ENCODE assay signal across 1 cellular context in the genomic region with DNA sequence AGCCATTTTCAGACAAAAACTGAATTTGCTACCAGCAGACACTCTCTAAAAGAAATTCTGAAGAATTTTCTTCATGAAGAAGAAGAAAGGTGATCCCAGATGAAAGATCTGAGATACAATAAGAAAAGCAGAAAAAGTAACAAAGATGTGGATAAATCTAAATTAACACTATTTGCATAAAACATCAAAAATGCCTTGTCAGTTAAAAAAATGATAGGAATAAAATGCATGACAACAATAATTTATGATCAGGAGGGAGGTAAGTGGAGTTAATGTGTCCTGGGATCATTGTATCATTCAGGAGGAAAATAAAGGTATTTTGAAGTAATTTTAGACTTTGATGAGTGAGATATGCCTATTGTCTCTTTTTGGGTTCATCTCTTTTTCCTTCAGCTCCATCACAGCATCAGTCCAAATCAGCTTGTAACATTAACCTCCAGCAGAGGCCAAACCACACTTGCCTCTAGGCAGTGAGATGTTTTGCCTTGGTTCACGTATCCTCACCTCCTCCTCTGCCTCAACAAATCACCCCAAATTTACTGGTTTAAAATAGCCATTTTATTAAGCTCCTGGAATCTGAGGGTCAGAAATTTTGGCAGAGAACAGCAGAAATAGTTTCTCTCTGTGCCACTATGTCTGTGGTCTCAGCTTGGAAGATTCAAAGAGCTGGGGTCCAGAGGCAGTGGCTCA.
TF ChIP-seq lines count a peak whose summit lies in the region.

No MANE protein-coding gene starts in this region.

TF ChIP-seq in WTC11, 78 proteins besides CTCF, POLR2A, EP300 and RAD21 (continued from another document):
- TF ChIP-seq, protein P1, sequence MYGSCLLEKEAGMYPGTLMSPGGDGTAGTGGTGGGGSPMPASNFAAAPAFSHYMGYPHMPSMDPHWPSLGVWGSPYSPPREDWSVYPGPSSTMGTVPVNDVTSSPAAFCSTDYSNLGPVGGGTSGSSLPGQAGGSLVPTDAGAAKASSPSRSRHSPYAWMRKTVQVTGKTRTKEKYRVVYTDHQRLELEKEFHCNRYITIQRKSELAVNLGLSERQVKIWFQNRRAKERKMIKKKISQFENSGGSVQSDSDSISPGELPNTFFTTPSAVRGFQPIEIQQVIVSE (CRISPR knock-in tag; IDR thresholded peaks at IDR 0.05; ENCODE audit: borderline replicate concordance), result no peak
- TF ChIP-seq, protein P2, sequence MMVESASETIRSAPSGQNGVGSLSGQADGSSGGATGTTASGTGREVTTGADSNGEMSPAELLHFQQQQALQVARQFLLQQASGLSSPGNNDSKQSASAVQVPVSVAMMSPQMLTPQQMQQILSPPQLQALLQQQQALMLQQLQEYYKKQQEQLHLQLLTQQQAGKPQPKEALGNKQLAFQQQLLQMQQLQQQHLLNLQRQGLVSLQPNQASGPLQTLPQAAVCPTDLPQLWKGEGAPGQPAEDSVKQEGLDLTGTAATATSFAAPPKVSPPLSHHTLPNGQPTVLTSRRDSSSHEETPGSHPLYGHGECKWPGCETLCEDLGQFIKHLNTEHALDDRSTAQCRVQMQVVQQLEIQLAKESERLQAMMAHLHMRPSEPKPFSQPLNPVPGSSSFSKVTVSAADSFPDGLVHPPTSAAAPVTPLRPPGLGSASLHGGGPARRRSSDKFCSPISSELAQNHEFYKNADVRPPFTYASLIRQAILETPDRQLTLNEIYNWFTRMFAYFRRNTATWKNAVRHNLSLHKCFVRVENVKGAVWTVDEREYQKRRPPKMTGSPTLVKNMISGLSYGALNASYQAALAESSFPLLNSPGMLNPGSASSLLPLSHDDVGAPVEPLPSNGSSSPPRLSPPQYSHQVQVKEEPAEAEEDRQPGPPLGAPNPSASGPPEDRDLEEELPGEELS (CRISPR knock-in tag; IDR thresholded peaks at IDR 0.05), result no peak
- TF ChIP-seq, protein P3, sequence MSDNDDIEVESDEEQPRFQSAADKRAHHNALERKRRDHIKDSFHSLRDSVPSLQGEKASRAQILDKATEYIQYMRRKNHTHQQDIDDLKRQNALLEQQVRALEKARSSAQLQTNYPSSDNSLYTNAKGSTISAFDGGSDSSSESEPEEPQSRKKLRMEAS (CRISPR knock-in tag; IDR thresholded peaks at IDR 0.05), result no peak
TF ChIP-seq in WTC11: peak in this region for 0.
